In genomic region chr9:116558035-116558434, GRCh38 we compare ENCODE assay signal across 6 cellular contexts.
"Had no signal": no experiment of that assay in that cellular context is flagged by ENCODE, and none has a peak within 500 bp of the region (broad histone marks: within the 10 kb centered on the region; RNA-seq: fewer than 3 reads in every experiment).

No MANE protein-coding gene starts in this region.

- ATAC-seq: HepG2 had no signal

- FAIRE-seq: HepG2 had no signal

- DNase-seq: GM23248, GOT3, H9, HCEC 1CT, KG1 had no signal
